26 cellular contexts compared by ENCODE assay signal in the genomic region with DNA sequence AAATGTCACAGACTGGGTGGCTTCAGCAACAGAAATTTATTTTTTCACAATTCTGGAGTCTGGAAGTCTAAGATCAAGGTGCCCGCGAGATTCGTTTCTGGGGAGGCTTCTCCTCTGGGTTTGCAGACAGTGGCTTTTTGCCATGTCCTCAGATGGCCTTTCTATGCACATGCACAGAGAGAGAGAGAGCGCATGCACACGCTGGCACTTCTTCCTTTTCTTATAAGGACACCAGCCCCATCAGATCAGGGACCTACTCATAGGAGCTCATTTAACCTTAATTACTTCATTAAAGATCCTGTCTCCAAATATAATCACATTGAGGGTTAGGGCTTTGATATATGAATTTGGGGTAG.
DNase-seq lines count a peak whose midpoint lies in the region; ATAC-seq and TF ChIP-seq lines count a peak whose summit lies in the region.
"Had no signal": no experiment of that assay in that cellular context is flagged by ENCODE, and none has a peak within 500 bp of the region (broad histone marks: within the 10 kb centered on the region; RNA-seq: fewer than 3 reads in every experiment).

No MANE protein-coding gene starts in this region.

- DNase-seq in Right ventricle myocardium superior, result no peak
- no peak for DNase-seq in right atrium auricular region (ENCODE audit: low spot score)
- peak; percentile 40 for DNase-seq in NCI-H69 (lab: John Stamatoyannopoulos, UW)
- DNase-seq in colonic mucosa, result peak; percentile 22
- DNase-seq in stomach, result peak; percentile 54
- no peak for DNase-seq in activated CD4-positive, alpha-beta T cell treated with anti-CD3 and anti-CD28 coated beads for 4 hours
- DNase-seq: activated CD8-positive, alpha-beta memory T cell treated with anti-CD3 and anti-CD28 coated beads for 24 hours; activated gamma-delta T cell; activated naive CD8-positive, alpha-beta T cell treated with anti-CD3 and anti-CD28 coated beads, Interleukin-2, amount 50 U/mL, for 24 hours; activated T-cell treated with anti-CD3 and anti-CD28 coated beads, Interleukin-2, amount 50 U/mL, for 1 hour; COR-L47; DND-41; effector CD4-positive, alpha-beta T cell; foreskin keratinocyte; H7; naive B cell; NCI-H1048; NCI-H1930; NCI-H524 treated with DMSO at 0.1 percent for 48 hours; nucleus accumbens; SHP77; upper lobe of right lung had no signal

- H3K4me1 ChIP-seq in right atrium auricular region (peaks cover 0 to under 1% of the 10 kb centered on the region in 2 donors), colonic mucosa (no peaks in the 10 kb centered on the region), stomach (peaks cover 4 to 35% (median 17%) of the 10 kb centered on the region in 4 donors), gastroesophageal sphincter (peaks cover 0 to 11% (median 0%) of the 10 kb centered on the region in 3 donors)
- H3K4me1 ChIP-seq: foreskin keratinocyte, upper lobe of right lung had no signal

- TF ChIP-seq CTCF in right atrium auricular region (IDR thresholded peaks at IDR 0.05) (no peak), colonic mucosa (IDR thresholded peaks at IDR 0.05) (no peak), stomach (IDR thresholded peaks at IDR 0.05) (no peak), gastroesophageal sphincter (IDR thresholded peaks at IDR 0.05) (no peak)

- TF ChIP-seq POLR2A in stomach (IDR thresholded peaks at IDR 0.05), result no peak
- TF ChIP-seq POLR2A in gastroesophageal sphincter (IDR thresholded peaks at IDR 0.05), result no peak

- H3K4me3 ChIP-seq in right atrium auricular region, result no peak overlapping the region
- H3K4me3 ChIP-seq in colonic mucosa, result no peak overlapping the region
- no peak overlapping the region for H3K4me3 ChIP-seq in stomach
- no peak overlapping the region for H3K4me3 ChIP-seq in gastroesophageal sphincter
- H3K4me3 ChIP-seq: GM12878, skin epidermis, upper lobe of right lung had no signal

- no peak overlapping the region for H3K9ac ChIP-seq in colonic mucosa (ENCODE audit: low read depth in 2 of 2, low read length in 2 of 2)

- no peak for TF ChIP-seq EP300 in stomach (IDR thresholded peaks at IDR 0.05)
- no peak for TF ChIP-seq EP300 in gastroesophageal sphincter (IDR thresholded peaks at IDR 0.05)

- ATAC-seq in Right ventricle myocardium superior (ENCODE audit: poor library complexity) (peak; percentile 71), HG03520 (IDR thresholded peaks at IDR 0.05; ENCODE audit: unreplicated experiment) (no peak), gastroesophageal sphincter (no peak)
- ATAC-seq: activated naive CD8-positive, alpha-beta T cell treated with anti-CD3 and anti-CD28 coated beads, Interleukin-2, amount 50 U/mL, for 24 hours; foreskin keratinocyte; GM12878; upper lobe of right lung had no signal

- H3K27me3 ChIP-seq in right atrium auricular region, result no peaks in the 10 kb centered on the region
- no peaks in the 10 kb centered on the region for H3K27me3 ChIP-seq in colonic mucosa
- H3K27me3 ChIP-seq in stomach, result no peaks in the 10 kb centered on the region
- H3K27me3 ChIP-seq in gastroesophageal sphincter, result no peaks in the 10 kb centered on the region
- H3K27me3 ChIP-seq: foreskin keratinocyte, upper lobe of right lung had no signal

- H3K9me3 ChIP-seq in right atrium auricular region, result no peaks in the 10 kb centered on the region
- H3K9me3 ChIP-seq in colonic mucosa, result no peaks in the 10 kb centered on the region
- H3K9me3 ChIP-seq in stomach, result no peaks in the 10 kb centered on the region
- H3K9me3 ChIP-seq in gastroesophageal sphincter, result no peaks in the 10 kb centered on the region
- H3K9me3 ChIP-seq: upper lobe of right lung had no signal

- H3K27ac ChIP-seq in right atrium auricular region, result no peak overlapping the region
- H3K27ac ChIP-seq in colonic mucosa, result no peak overlapping the region
- peak overlapping the region in 2 of 5 donors; percentile 61 to 62 for H3K27ac ChIP-seq in stomach
- no peak overlapping the region for H3K27ac ChIP-seq in gastroesophageal sphincter
- H3K27ac ChIP-seq: foreskin keratinocyte, skin epidermis, upper lobe of right lung had no signal

- H3K36me3 ChIP-seq in right atrium auricular region (no peaks in the 10 kb centered on the region), colonic mucosa (no peaks in the 10 kb centered on the region), stomach (no peaks in the 10 kb centered on the region), gastroesophageal sphincter (peaks cover 0 to 17% of the 10 kb centered on the region in 2 donors)
- H3K36me3 ChIP-seq: upper lobe of right lung had no signal

- 18 to 46% (median 24%) methylated on average over 5 of the region's 5 CpGs for whole genome bisulfite sequencing in stomach, 5 donors
- WGBS in gastroesophageal sphincter (ENCODE audit: low coverage in 1 of 2), 2 donors, result 44 to 52% methylated on average over 5 of the region's 5 CpGs

- intact Hi-C loops in Right ventricle myocardium superior (cut with DNase I) (no loop called here), colonic mucosa (cut with DNase I) (no loop called here), stomach (cut with DNase I; ENCODE audit: low total_unique reads) (no loop called here)

Comparison
In these comparisons a context has a peak if more than half of its experiments do, and no peak if none do; other contexts are left out.
1. DNase-seq: peak in NCI-H69 (single experiment), colonic mucosa (single experiment) and stomach (single experiment); none in Right ventricle myocardium superior (single experiment), right atrium auricular region (single experiment) and activated CD4-positive, alpha-beta T cell treated with anti-CD3 and anti-CD28 coated beads for 4 hours (0 of 2).